Comparison of ENCODE assay signal across 14 cellular contexts in the genomic region with DNA sequence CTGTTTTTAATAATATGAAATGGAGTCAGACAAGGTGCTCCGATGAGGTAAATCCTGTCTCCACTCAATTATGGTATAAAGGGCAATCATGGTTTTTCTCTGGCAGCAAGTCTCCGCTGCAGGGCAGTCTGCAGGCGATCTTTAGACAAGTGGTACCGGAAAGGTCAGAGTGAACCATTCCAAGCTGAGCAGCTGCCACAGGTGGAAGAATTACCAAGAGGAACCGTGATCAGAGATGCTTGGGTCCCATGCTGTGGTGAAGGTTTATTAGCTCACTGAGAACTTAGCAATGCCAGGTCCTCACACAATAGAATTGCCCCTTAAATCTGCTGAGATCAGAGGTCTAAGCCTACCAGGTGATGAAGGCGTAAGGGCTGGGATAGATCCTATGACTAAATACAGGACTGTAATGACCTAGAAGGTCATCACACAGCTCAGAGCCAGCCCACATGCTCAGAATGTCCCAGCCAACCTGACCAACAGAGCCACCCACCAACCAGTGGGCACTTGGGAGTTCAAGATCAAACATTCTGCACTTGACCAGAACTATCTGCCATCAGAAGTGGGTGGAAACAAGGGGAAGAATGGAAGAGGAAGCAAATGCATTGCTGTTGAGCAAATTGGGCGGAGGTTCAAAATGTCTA.
DNase-seq lines count a peak whose midpoint lies in the region; ATAC-seq and TF ChIP-seq lines count a peak whose summit lies in the region.
"Had no signal": no experiment of that assay in that cellular context is flagged by ENCODE, and none has a peak within 500 bp of the region (broad histone marks: within the 10 kb centered on the region; RNA-seq: fewer than 3 reads in every experiment).

No MANE protein-coding gene starts in this region.

- ATAC-seq in T-helper 17 cell (no peak), GM19395 (IDR thresholded peaks at IDR 0.05; ENCODE audit: unreplicated experiment) (no peak)

- peak; percentile 71 for DNase-seq in CD1c-positive myeloid dendritic cell (ENCODE audit: extremely low spot score)
- no peak for DNase-seq in T-helper 17 cell
- peak; percentile 18 for DNase-seq in myocyte (ENCODE audit: low read depth)
- no peak for DNase-seq in chondrocyte (ENCODE audit: low spot score)
- DNase-seq in foreskin melanocyte: no peak
- DNase-seq: activated CD4-positive, alpha-beta T cell treated with anti-CD3 and anti-CD28 coated beads for 48 hours; dorsolateral prefrontal cortex; GF-D8; NCI-H2227 treated with DMSO at 0.1 percent for 48 hours; OCI-M1; stimulated activated CD4-positive, alpha-beta T cell treated with anti-CD3 and anti-CD28 coated beads, Interleukin-4, amount 100 ng/mL, for 24 hours had no signal

- H3K4me3 ChIP-seq in HEK293 (ENCODE audit: low read depth, low read length): no peak overlapping the region
- H3K4me3 ChIP-seq: dorsolateral prefrontal cortex, thoracic aorta had no signal

- TF ChIP-seq CTCF in HEK293 (tag by site-specific recombination; IDR thresholded peaks at IDR 0.05): no peak
- no peak for TF ChIP-seq CTCF in chondrocyte (IDR thresholded peaks at IDR 0.05)

- H3K27ac Mint-ChIP-seq in T-helper 17 cell: peak overlapping the region; percentile 67
- H3K27ac Mint-ChIP-seq in chondrocyte (ENCODE audit: unreplicated experiment): no peak overlapping the region

- POLR2A ChIA-PET in HEK293 (lab: Yijun Ruan, JAX): no interaction called here

- CTCF ChIA-PET in HEK293 (lab: Yijun Ruan, JAX): interaction anchor here (0.7 kb wide), 1 partner anchor 338 kb away, joined by 3 read pairs; no protein-coding TSS in a partner anchor

- H3K4me1 Mint-ChIP-seq in T-helper 17 cell: peaks cover 6% of the 10 kb centered on the region
- H3K4me1 Mint-ChIP-seq in chondrocyte (ENCODE audit: low read depth): peaks cover 21% of the 10 kb centered on the region

- H3K36me3 ChIP-seq in HEK293 (ENCODE audit: control insufficient read depth in 2 of 2, insufficient read depth in 1 of 2, low read length in 2 of 2): peaks cover 0 to 3% of the 10 kb centered on the region in 2 experiments; a peak in 1 of 3 replicates

- H3K27ac ChIP-seq in HEK293 (ENCODE audit: extremely low read depth, low read depth, low read length): no peak overlapping the region
- H3K27ac ChIP-seq: dorsolateral prefrontal cortex, thoracic aorta had no signal

- H3K4me1 ChIP-seq in HEK293 (ENCODE audit: control insufficient read depth, insufficient read depth, low read length): no peaks in the 10 kb centered on the region

- H3K4me3 Mint-ChIP-seq in T-helper 17 cell (no peak overlapping the region), chondrocyte (ENCODE audit: unreplicated experiment) (no peak overlapping the region)

- H3K36me3 Mint-ChIP-seq in T-helper 17 cell (ENCODE audit: low read depth) (peaks cover 6% of the 10 kb centered on the region), chondrocyte (ENCODE audit: low read depth) (peaks cover 15% of the 10 kb centered on the region)

- no peaks in the 10 kb centered on the region for H3K9me3 ChIP-seq in HEK293 (ENCODE audit: control insufficient read depth, insufficient read depth, low read depth, low read length)
- H3K9me3 ChIP-seq in T-helper 17 cell (ENCODE audit: control insufficient read depth, low read length, poor library complexity, severe bottlenecking): no peaks in the 10 kb centered on the region
- H3K9me3 ChIP-seq: thoracic aorta had no signal

- no peaks in the 10 kb centered on the region for H3K9me3 Mint-ChIP-seq in chondrocyte (ENCODE audit: low read depth)

- H3K27me3 Mint-ChIP-seq in T-helper 17 cell (no peaks in the 10 kb centered on the region), chondrocyte (ENCODE audit: low read depth) (no peaks in the 10 kb centered on the region)

TF ChIP-seq in HEK293, 187 proteins besides CTCF, POLR2A, EP300 and RAD21:
- TF ChIP-seq ZNF155 (tag by site-specific recombination; IDR thresholded peaks at IDR 0.05) (no peak), ZFHX2 (tag by site-specific recombination; conservative IDR thresholded peaks at IDR 0.05) (peak; percentile 27; the same call in 1 of the 2 replicates), ZNF404 (tag by site-specific recombination; IDR thresholded peaks at IDR 0.05) (no peak), ZNF433 (tag by site-specific recombination; IDR thresholded peaks at IDR 0.05; ENCODE audit: low read depth) (no peak), ZNF654 (tag by site-specific recombination; IDR thresholded peaks at IDR 0.05; ENCODE audit: low read depth) (no peak), ZFP3 (tag by site-specific recombination; IDR thresholded peaks at IDR 0.05; ENCODE audit: low read depth) (no peak), HOXD13 (CRISPR knock-in tag; IDR thresholded peaks at IDR 0.05; ENCODE audit: borderline replicate concordance) (no peak), KLF16 (tag by site-specific recombination; IDR thresholded peaks at IDR 0.05) (no peak), ZNF549 (tag by site-specific recombination; IDR thresholded peaks at IDR 0.05) (no peak), ZBTB17 (tag by site-specific recombination; IDR thresholded peaks at IDR 0.05) (no peak), EGR2 (tag by site-specific recombination; IDR thresholded peaks at IDR 0.05; ENCODE audit: low read depth) (peak; percentile 76), ZNF585B (tag by site-specific recombination; IDR thresholded peaks at IDR 0.05) (no peak)
- TF ChIP-seq, protein P1, sequence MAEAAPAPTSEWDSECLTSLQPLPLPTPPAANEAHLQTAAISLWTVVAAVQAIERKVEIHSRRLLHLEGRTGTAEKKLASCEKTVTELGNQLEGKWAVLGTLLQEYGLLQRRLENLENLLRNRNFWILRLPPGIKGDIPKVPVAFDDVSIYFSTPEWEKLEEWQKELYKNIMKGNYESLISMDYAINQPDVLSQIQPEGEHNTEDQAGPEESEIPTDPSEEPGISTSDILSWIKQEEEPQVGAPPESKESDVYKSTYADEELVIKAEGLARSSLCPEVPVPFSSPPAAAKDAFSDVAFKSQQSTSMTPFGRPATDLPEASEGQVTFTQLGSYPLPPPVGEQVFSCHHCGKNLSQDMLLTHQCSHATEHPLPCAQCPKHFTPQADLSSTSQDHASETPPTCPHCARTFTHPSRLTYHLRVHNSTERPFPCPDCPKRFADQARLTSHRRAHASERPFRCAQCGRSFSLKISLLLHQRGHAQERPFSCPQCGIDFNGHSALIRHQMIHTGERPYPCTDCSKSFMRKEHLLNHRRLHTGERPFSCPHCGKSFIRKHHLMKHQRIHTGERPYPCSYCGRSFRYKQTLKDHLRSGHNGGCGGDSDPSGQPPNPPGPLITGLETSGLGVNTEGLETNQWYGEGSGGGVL (tag by site-specific recombination; IDR thresholded peaks at IDR 0.05): no peak
- TF ChIP-seq, protein P2, sequence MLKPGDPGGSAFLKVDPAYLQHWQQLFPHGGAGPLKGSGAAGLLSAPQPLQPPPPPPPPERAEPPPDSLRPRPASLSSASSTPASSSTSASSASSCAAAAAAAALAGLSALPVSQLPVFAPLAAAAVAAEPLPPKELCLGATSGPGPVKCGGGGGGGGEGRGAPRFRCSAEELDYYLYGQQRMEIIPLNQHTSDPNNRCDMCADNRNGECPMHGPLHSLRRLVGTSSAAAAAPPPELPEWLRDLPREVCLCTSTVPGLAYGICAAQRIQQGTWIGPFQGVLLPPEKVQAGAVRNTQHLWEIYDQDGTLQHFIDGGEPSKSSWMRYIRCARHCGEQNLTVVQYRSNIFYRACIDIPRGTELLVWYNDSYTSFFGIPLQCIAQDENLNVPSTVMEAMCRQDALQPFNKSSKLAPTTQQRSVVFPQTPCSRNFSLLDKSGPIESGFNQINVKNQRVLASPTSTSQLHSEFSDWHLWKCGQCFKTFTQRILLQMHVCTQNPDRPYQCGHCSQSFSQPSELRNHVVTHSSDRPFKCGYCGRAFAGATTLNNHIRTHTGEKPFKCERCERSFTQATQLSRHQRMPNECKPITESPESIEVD (tag by site-specific recombination; IDR thresholded peaks at IDR 0.05): no peak

Comparison
In these comparisons a context has a peak if more than half of its experiments do, and no peak if none do; other contexts are left out.
1. DNase-seq: peak in CD1c-positive myeloid dendritic cell (single experiment) and myocyte (single experiment); none in T-helper 17 cell (0 of 3), chondrocyte (single experiment) and foreskin melanocyte (single experiment).